ENCODE assay signal across 25 cellular contexts in the genomic region with DNA sequence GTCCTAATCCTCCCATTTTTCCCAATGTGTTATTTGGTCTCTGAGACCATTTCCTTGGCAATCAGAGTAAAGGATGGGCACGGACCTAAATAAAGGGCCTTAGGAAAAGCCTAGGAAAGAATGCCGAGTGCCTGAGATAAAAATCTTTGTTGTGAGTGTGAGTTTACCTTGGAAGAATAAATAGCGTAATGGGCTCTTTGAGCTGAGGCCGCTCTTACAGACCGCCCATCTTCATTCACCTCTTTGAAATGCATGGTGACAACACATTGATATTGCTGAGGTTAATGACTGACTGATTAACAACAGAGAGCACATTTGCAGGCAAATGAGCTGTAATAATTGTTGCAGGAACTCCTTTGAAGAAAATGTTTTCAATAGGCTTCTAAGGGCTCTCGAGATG.
A peak's percentile ranks its signal among the peaks of the same experiment; 100 is the strongest.
DNase-seq lines count a peak whose midpoint lies in the region; ATAC-seq and TF ChIP-seq lines count a peak whose summit lies in the region.
"Had no signal": no experiment of that assay in that cellular context is flagged by ENCODE, and none has a peak within 500 bp of the region (broad histone marks: within the 10 kb centered on the region; RNA-seq: fewer than 3 reads in every experiment).

No MANE protein-coding gene starts in this region.

- H3K4me3 Mint-ChIP-seq in neural crest cell, result no peak overlapping the region
- H3K4me3 Mint-ChIP-seq: CD4-positive, alpha-beta memory T cell; HFFc6 had no signal

- H3K4me1 Mint-ChIP-seq in neural crest cell, result peaks cover 23% of the 10 kb centered on the region
- H3K4me1 Mint-ChIP-seq: CD4-positive, alpha-beta memory T cell had no signal

- no peak for ATAC-seq in upper lobe of left lung (ENCODE audit: low FRiP score in 2 of 2)

- no peak overlapping the region for H3K4me2 ChIP-seq in GM23248 (ENCODE audit: unreplicated experiment)

- no peaks in the 10 kb centered on the region for H3K9me3 Mint-ChIP-seq in neural crest cell

- TF ChIP-seq EP300 in upper lobe of left lung (IDR thresholded peaks at IDR 0.05), result no peak

- H3K27me3 Mint-ChIP-seq in neural crest cell (ENCODE audit: low read depth), result no peaks in the 10 kb centered on the region
- H3K27me3 Mint-ChIP-seq: CD4-positive, alpha-beta memory T cell had no signal

- H3K4me3 ChIP-seq in HUES6 (ENCODE audit: low read depth, low read length), result peak overlapping the region; percentile 15
- peak overlapping the region; percentile 6 for H3K4me3 ChIP-seq in iPS-15b (ENCODE audit: low read depth, low read length)
- H3K4me3 ChIP-seq in upper lobe of left lung, result no peak overlapping the region
- no peak overlapping the region for H3K4me3 ChIP-seq in GM23248
- H3K4me3 ChIP-seq: HAP-1, MG63 had no signal

- TF ChIP-seq CTCF in neural crest cell (conservative IDR thresholded peaks at IDR 0.05), result no peak
- no peak for TF ChIP-seq CTCF in upper lobe of left lung (IDR thresholded peaks at IDR 0.05)

- no peaks in the 10 kb centered on the region for H3F3A ChIP-seq in GM23248 (ENCODE audit: insufficient read depth)

- H3K27ac ChIP-seq in HUES6 (ENCODE audit: low read depth, low read length), result peak overlapping the region; percentile 7; the same call in 1 of the 2 replicates
- no peak overlapping the region for H3K27ac ChIP-seq in upper lobe of left lung
- no peak overlapping the region for H3K27ac ChIP-seq in GM23248

- no peak for TF ChIP-seq POLR2A in upper lobe of left lung (IDR thresholded peaks at IDR 0.05)

- peaks cover 46% of the 10 kb centered on the region for H3K4me1 ChIP-seq in HUES6 (ENCODE audit: control insufficient read depth, insufficient read depth, low read length)
- peaks cover 28% of the 10 kb centered on the region for H3K4me1 ChIP-seq in iPS-15b (ENCODE audit: control insufficient read depth, insufficient read depth, low read length)
- H3K4me1 ChIP-seq in upper lobe of left lung, result no peaks in the 10 kb centered on the region
- no peaks in the 10 kb centered on the region for H3K4me1 ChIP-seq in GM23248 (ENCODE audit: insufficient read depth)
- H3K4me1 ChIP-seq: Caco-2 had no signal

- H3K36me3 Mint-ChIP-seq in neural crest cell (ENCODE audit: low read depth), result no peaks in the 10 kb centered on the region
- H3K36me3 Mint-ChIP-seq: CD4-positive, alpha-beta memory T cell had no signal

- H3K9ac ChIP-seq in HUES6 (ENCODE audit: low read length), result peak overlapping the region; percentile 62
- H3K9ac ChIP-seq in iPS-15b (ENCODE audit: low read depth, low read length), result no peak overlapping the region
- H3K9ac ChIP-seq in GM23248, result no peak overlapping the region

- H3K36me3 ChIP-seq in HUES6 (ENCODE audit: control insufficient read depth, insufficient read depth, low read length), result no peaks in the 10 kb centered on the region
- no peaks in the 10 kb centered on the region for H3K36me3 ChIP-seq in iPS-15b (ENCODE audit: control insufficient read depth, insufficient read depth, low read length)
- no peaks in the 10 kb centered on the region for H3K36me3 ChIP-seq in upper lobe of left lung
- no peaks in the 10 kb centered on the region for H3K36me3 ChIP-seq in GM23248 (ENCODE audit: low read depth)
- H3K36me3 ChIP-seq: HAP-1, MG63 had no signal

- H3K27ac Mint-ChIP-seq in neural crest cell (ENCODE audit: unreplicated experiment), result peak overlapping the region; percentile 19
- H3K27ac Mint-ChIP-seq: CD4-positive, alpha-beta memory T cell; HFFc6 had no signal

- DNase-seq in neural crest cell (ENCODE audit: low read depth, low spot score), result no peak
- DNase-seq in upper lobe of left lung, result no peak
- no peak for DNase-seq in GM23248
- no peak for DNase-seq in NCI-H2081 treated with DMSO at 0.1 percent for 48 hours (lab: John Stamatoyannopoulos, UW)
- DNase-seq in T-helper 9 cell, result no peak
- DNase-seq: C1 segment of cervical spinal cord; Caco-2; CD4-positive, alpha-beta memory T cell; GF-D8; HFFc6; IMR-90; KG1; MG63; NCI-H1105 treated with DMSO at 0.1 percent for 48 hours; NCI-H146; NCI-H1930; NCI-H446 treated with DMSO at 0.1 percent for 48 hours; NCI-H526; NCI-H82; NK-92 treated with Interleukin-12 subunit alpha and Interleukin-12 subunit beta, amount 100 ng/mL, for 24 hours; RPMI8226; SHP77 had no signal

- no peak overlapping the region for H2AFZ ChIP-seq in GM23248

- no peaks in the 10 kb centered on the region for H4K20me1 ChIP-seq in GM23248 (ENCODE audit: insufficient read depth)

- in situ Hi-C loops in GM23248 (cut with MboI), result no loop called here

- no peaks in the 10 kb centered on the region for H3K9me3 ChIP-seq in HUES6 (ENCODE audit: control insufficient read depth, insufficient read depth, low read depth, low read length)
- H3K9me3 ChIP-seq in iPS-15b (ENCODE audit: control insufficient read depth, insufficient read depth, low read length), result no peaks in the 10 kb centered on the region
- H3K9me3 ChIP-seq in upper lobe of left lung, result no peaks in the 10 kb centered on the region
- H3K9me3 ChIP-seq in GM23248 (ENCODE audit: low read depth), result no peaks in the 10 kb centered on the region
- H3K9me3 ChIP-seq: Caco-2, HAP-1, MG63 had no signal

- 46 to 55% methylated on average over 6 of the region's 6 CpGs for WGBS in upper lobe of left lung, 2 donors
- WGBS in GM23248 (ENCODE audit: low coverage in 1 of 2, low lambda C conversion rate in 2 of 2, missing lambda C conversion rate in 2 of 2), 2 experiments, result 20 to 26% methylated on average over 6 of the region's 6 CpGs

- no peaks in the 10 kb centered on the region for H3K79me2 ChIP-seq in GM23248 (ENCODE audit: insufficient read depth)

- H3K9me2 ChIP-seq in GM23248 (ENCODE audit: insufficient read depth), result no peaks in the 10 kb centered on the region

- H3K27me3 ChIP-seq in HUES6 (ENCODE audit: control insufficient read depth, insufficient read depth, low read length) (peaks cover 44% of the 10 kb centered on the region; the same call in 1 of the 2 replicates), iPS-15b (ENCODE audit: control insufficient read depth, insufficient read depth, low read length) (peaks cover 56% of the 10 kb centered on the region), upper lobe of left lung (no peaks in the 10 kb centered on the region), GM23248 (replicated peaks; ENCODE audit: insufficient read depth) (no peaks in the 10 kb centered on the region)
- H3K27me3 ChIP-seq: MG63 had no signal

Comparison
In these comparisons a context has a peak if more than half of its experiments do, and no peak if none do; other contexts are left out.
1. H3K4me3 ChIP-seq: peak in HUES6 (single experiment) and iPS-15b (single experiment); none in upper lobe of left lung (0 of 4) and GM23248 (single experiment).